ENCODE assay signal across 8 cellular contexts in the genomic region with DNA sequence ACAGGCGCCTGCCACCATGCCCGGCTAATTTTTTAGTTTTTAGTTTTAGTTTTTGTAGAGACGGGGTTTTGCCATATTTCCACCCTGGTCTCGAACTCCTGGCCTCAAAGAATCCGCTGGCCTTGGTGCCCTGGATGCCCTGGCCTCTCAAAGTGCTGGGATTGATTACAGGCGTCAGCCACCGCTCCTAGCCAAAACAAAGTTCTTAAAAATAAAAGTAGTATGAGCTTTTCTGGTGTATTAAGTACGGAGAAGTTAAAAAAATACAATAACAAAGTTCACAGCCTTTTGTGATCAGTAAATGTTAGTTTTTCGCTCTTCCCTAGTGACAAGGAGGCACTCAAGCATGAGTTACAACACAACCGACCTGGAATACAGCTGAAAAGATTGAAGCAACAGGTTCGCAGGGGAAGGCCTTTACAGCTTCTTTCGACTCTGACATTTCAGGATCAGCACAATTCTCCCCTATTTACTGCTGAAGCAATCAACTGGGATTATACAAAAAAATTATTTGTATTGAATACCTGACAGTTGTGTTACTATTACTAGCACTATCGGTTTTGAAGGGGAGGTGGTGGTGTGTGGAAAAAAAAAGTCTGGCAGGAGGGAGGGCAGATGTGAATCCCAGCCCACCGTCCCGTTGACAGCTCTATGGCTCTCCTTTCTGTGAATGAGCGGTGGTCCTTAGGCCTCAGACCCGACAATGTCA. TPM values are rescaled to one million over a fixed set of nuclear protein-coding genes. Genes with fewer than 3 reads are reported as not detected.
A peak's percentile ranks its signal among the peaks of the same experiment; 100 is the strongest.
DNase-seq lines count a peak whose midpoint lies in the region; ATAC-seq, FAIRE-seq and TF ChIP-seq lines count a peak whose summit lies in the region.

No MANE protein-coding gene starts in this region.

- H3K9me1 ChIP-seq in endothelial cell of umbilical vein (replicated peaks; ENCODE audit: control insufficient read depth, extremely low read depth, insufficient read depth, low read length) = no peaks in the 10 kb centered on the region

- H3K4me2 ChIP-seq in PC-3 (ENCODE audit: low read length) (peak overlapping the region; percentile 92), endothelial cell of umbilical vein (ENCODE audit: insufficient read depth, low read length) (peak overlapping the region; percentile 79), osteoblast (ENCODE audit: insufficient read depth, low read length) (peak overlapping the region; percentile 88)

- CTCF ChIA-PET in PC-3 (lab: Charles Lee) = interaction anchor here (0.5 to 2.7 kb wide), 7 partner anchors 35 to 469 kb away, joined by 3 to 28 read pairs (median 5); a partner anchor contains a TSS
- CTCF ChIA-PET in endothelial cell of umbilical vein (lab: Charles Lee) = interaction anchor here (0.7 to 2.7 kb wide), 36 partner anchors 9 to 845 kb away, joined by 3 to 71 read pairs (median 4); a partner anchor contains a TSS

- TF ChIP-seq POLR2A in endothelial cell of umbilical vein (IDR thresholded peaks at IDR 0.05; ENCODE audit: low read depth, low read length) = no peak

- no peaks in the 10 kb centered on the region for H3F3A ChIP-seq in PC-3 (ENCODE audit: low read length, unreplicated experiment)

- H3K4me1 ChIP-seq in PC-3 (ENCODE audit: insufficient read depth, low read length) = peaks cover 14% of the 10 kb centered on the region
- peaks cover 6% of the 10 kb centered on the region for H3K4me1 ChIP-seq in endothelial cell of umbilical vein (ENCODE audit: control insufficient read depth, extremely low read depth, insufficient read depth, low read length)
- H3K4me1 ChIP-seq in osteoblast (ENCODE audit: insufficient read depth, low read length) = peaks cover 8% of the 10 kb centered on the region

- H3K27ac ChIP-seq in PC-3 (ENCODE audit: low read length) (peak overlapping the region; percentile 35; the same call in 1 of the 2 replicates), endothelial cell of umbilical vein (ENCODE audit: insufficient read depth, low read depth, low read length) (peak overlapping the region; percentile 44), osteoblast (ENCODE audit: low read depth, low read length) (peak overlapping the region; percentile 54)

- TSS peak; percentile 53 for BruUV-seq in PC-3 (replicated peaks; lab: Mats Ljungman, UMichigan)
- BruUV-seq in endothelial cell of umbilical vein (replicated peaks; lab: Mats Ljungman, UMichigan) = no TSS peak

- H3K79me2 ChIP-seq in PC-3 (ENCODE audit: low read length) (peaks cover 40% of the 10 kb centered on the region), endothelial cell of umbilical vein (ENCODE audit: control insufficient read depth, insufficient read depth, low read length) (peaks cover 34% of the 10 kb centered on the region), osteoblast (ENCODE audit: insufficient read depth, low read length) (peaks cover 36% of the 10 kb centered on the region)

- no peak for FAIRE-seq in endothelial cell of umbilical vein (lab: Jason Lieb, UNC)

- TF ChIP-seq CTCF in GM12865 (IDR thresholded peaks at IDR 0.05; ENCODE audit: insufficient read depth, low read depth, low read length, missing control alignments) (no peak), PC-3 (conservative IDR thresholded peaks at IDR 0.05; ENCODE audit: low read depth, low read length) (no peak), endothelial cell of umbilical vein (IDR thresholded peaks at IDR 0.05; ENCODE audit: extremely low read depth in 1 of 2, insufficient read depth in 1 of 2, low read depth in 1 of 2, low read length in 2 of 2) (no peak), osteoblast (IDR thresholded peaks at IDR 0.05; ENCODE audit: extremely low read depth, low read depth, low read length) (no peak)

- H3K9ac ChIP-seq in PC-3 (ENCODE audit: low read length) (peak overlapping the region; percentile 64), endothelial cell of umbilical vein (replicated peaks; ENCODE audit: extremely low read depth, insufficient read depth, low read length) (peak overlapping the region; percentile 61)

- H3K9me2 ChIP-seq in PC-3 (replicated peaks; ENCODE audit: low read length) = no peaks in the 10 kb centered on the region

- H3K36me3 ChIP-seq in PC-3 (ENCODE audit: low read depth, low read length) (no peaks in the 10 kb centered on the region; the same call in 1 of the 2 replicates), endothelial cell of umbilical vein (ENCODE audit: control insufficient read depth in 2 of 2, extremely low read depth in 1 of 2, insufficient read depth in 2 of 2, low read length in 2 of 2) (no peaks in the 10 kb centered on the region), osteoblast (ENCODE audit: insufficient read depth, low read length) (no peaks in the 10 kb centered on the region)

- intact Hi-C loops in PC-3 (cut with micrococcal nuclease) (loop anchor here (1.0 kb wide), 4 partner anchors 55 to 411 kb away; a partner anchor contains a TSS), endothelial cell of umbilical vein (cut with micrococcal nuclease) (loop anchor here (1.0 to 10.0 kb wide), 10 partner anchors 56 to 847 kb away; a partner anchor contains a TSS)

- DNase-seq in GM12865 (ENCODE audit: low read depth) = no peak
- no peak for DNase-seq in PC-3
- DNase-seq in endothelial cell of umbilical vein (ENCODE audit: low read depth, low spot score) = no peak
- DNase-seq in osteoblast (ENCODE audit: insufficient read length, low spot score, missing footprints) = peak; percentile 77
- no peak for DNase-seq in effector CD4-positive, alpha-beta T cell
- no peak for DNase-seq in NCI-H226
- no peak for DNase-seq in SKM-1 (lab: John Stamatoyannopoulos, UW; ENCODE audit: unreplicated experiment)

- H3K27me3 ChIP-seq in PC-3 (ENCODE audit: low read length) = no peaks in the 10 kb centered on the region
- no peaks in the 10 kb centered on the region for H3K27me3 ChIP-seq in endothelial cell of umbilical vein (ENCODE audit: control insufficient read depth in 2 of 2, insufficient read depth in 2 of 2, low read length in 2 of 2)
- H3K27me3 ChIP-seq in osteoblast (ENCODE audit: insufficient read depth, low read length) = no peaks in the 10 kb centered on the region

- POLR2A ChIA-PET in PC-3 (lab: Charles Lee; ENCODE audit: unreplicated experiment) (interaction anchor here (0.6 kb wide), 2 partner anchors 12 to 65 kb away, joined by 3 to 4 read pairs; no protein-coding TSS in a partner anchor), endothelial cell of umbilical vein (lab: Charles Lee) (interaction anchor here (0.6 to 0.8 kb wide), 3 partner anchors 12 to 734 kb away, joined by 3 to 4 read pairs (median 3); no protein-coding TSS in a partner anchor)

- H3K9me3 ChIP-seq in PC-3 (ENCODE audit: low read length) (no peaks in the 10 kb centered on the region), endothelial cell of umbilical vein (replicated peaks; ENCODE audit: control insufficient read depth, insufficient read depth, low read length) (no peaks in the 10 kb centered on the region), osteoblast (ENCODE audit: low read depth, low read length) (no peaks in the 10 kb centered on the region)

- ATAC-seq in PC-3 (no peak), HG02870 (IDR thresholded peaks at IDR 0.05; ENCODE audit: unreplicated experiment) (no peak)

- H2AFZ ChIP-seq in PC-3 (ENCODE audit: low read length) (peak overlapping the region; percentile 97), endothelial cell of umbilical vein (ENCODE audit: low read depth, low read length) (peak overlapping the region; percentile 89), osteoblast (ENCODE audit: low read length) (peak overlapping the region; percentile 90)

- H3K4me3 ChIP-seq in GM12865 (ENCODE audit: low read depth, low read length) (peak overlapping the region; percentile 61), PC-3 (ENCODE audit: low read length) (peak overlapping the region; percentile 78), endothelial cell of umbilical vein (replicated peaks in 1 of 3; ENCODE audit: insufficient read depth in 1 of 3, low read depth in 1 of 3, low read length in 3 of 3) (peak overlapping the region; percentile 26 to 44 (median 42)), osteoblast (ENCODE audit: insufficient read depth, low read length) (peak overlapping the region; percentile 70)

- H4K20me1 ChIP-seq in PC-3 (ENCODE audit: low read length) = peaks cover 21% of the 10 kb centered on the region
- H4K20me1 ChIP-seq in endothelial cell of umbilical vein (replicated peaks; ENCODE audit: control insufficient read depth, extremely low read depth, insufficient read depth, low read length) = no peaks in the 10 kb centered on the region
- peaks cover 8% of the 10 kb centered on the region for H4K20me1 ChIP-seq in osteoblast (ENCODE audit: insufficient read depth, low read length)

- dilution Hi-C loops in endothelial cell of umbilical vein (cut with MboI; ENCODE audit: extremely low pct_ligation_motif_present, low sequenced_read_pairs) = no loop called here

TF ChIP-seq in endothelial cell of umbilical vein, 7 proteins besides CTCF, POLR2A, EP300 and RAD21:
- TF ChIP-seq JUN (IDR thresholded peaks at IDR 0.05; ENCODE audit: borderline replicate concordance, insufficient read depth, insufficient read length, low read depth) = no peak
- TF ChIP-seq FOS (IDR thresholded peaks at IDR 0.05; ENCODE audit: borderline replicate concordance, insufficient read depth, low read length) = no peak
- TF ChIP-seq POLR2AphosphoS5 (IDR thresholded peaks at IDR 0.05; ENCODE audit: insufficient read depth, low read depth, low read length) = no peak
- TF ChIP-seq EZH2 (IDR thresholded peaks at IDR 0.05; ENCODE audit: borderline replicate concordance, low read depth, low read length, severe bottlenecking) = no peak
- TF ChIP-seq, protein P1, sequence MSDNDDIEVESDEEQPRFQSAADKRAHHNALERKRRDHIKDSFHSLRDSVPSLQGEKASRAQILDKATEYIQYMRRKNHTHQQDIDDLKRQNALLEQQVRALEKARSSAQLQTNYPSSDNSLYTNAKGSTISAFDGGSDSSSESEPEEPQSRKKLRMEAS (IDR thresholded peaks at IDR 0.05; ENCODE audit: insufficient read depth, insufficient read length) = no peak
- TF ChIP-seq GATA2 (IDR thresholded peaks at IDR 0.05; ENCODE audit: insufficient read depth, insufficient read length, low read depth, low read length) = no peak
- no peak for TF ChIP-seq MYC (IDR thresholded peaks at IDR 0.05; ENCODE audit: low read depth, low read length)
TF ChIP-seq in endothelial cell of umbilical vein: peak in this region for 0.

RNA-seq across cellular contexts. Expression of a gene that starts 0.9 kb away (rescaled TPM):
- total RNA-seq in PC-3 (2014; rRNA removed) (53.9 and 54.8 TPM in 2 replicates), endothelial cell of umbilical vein (38.8 and 39.8 TPM in 2 replicates), osteoblast (48.6 and 52.8 TPM in 2 replicates)
- polyA plus RNA-seq in endothelial cell of umbilical vein = 17.8 and 26.4 TPM in 2 replicates
- 26.6 and 33.4 TPM in 2 replicates for polyA plus RNA-seq in endothelial cell of umbilical vein (2011; cell fraction: cytosol; rRNA removed)
- 53.6 and 61.3 TPM in 2 replicates for polyA plus RNA-seq in endothelial cell of umbilical vein (2011; cell fraction: nucleus; rRNA removed)
- 30.5 and 41.2 TPM in 2 replicates for polyA plus RNA-seq in endothelial cell of umbilical vein (2012)
- 50.5 and 51.5 TPM in 2 replicates for polyA minus RNA-seq in endothelial cell of umbilical vein
- 28.5 TPM for polyA minus RNA-seq in endothelial cell of umbilical vein (2011; cell fraction: cytosol; rRNA and poly(A)+ RNA removed)
- 33.6 and 49.2 TPM in 2 replicates for polyA minus RNA-seq in endothelial cell of umbilical vein (2011; cell fraction: nucleus; rRNA and poly(A)+ RNA removed)
